Comparison of ENCODE assay signal across 11 cellular contexts in genomic region chr4:169062861-169063197, GRCh38. TPM values are rescaled to one million over a fixed set of nuclear protein-coding genes. Genes with fewer than 3 reads are reported as not detected.
DNase-seq lines count a peak whose midpoint lies in the region; ATAC-seq and TF ChIP-seq lines count a peak whose summit lies in the region.
"Had no signal": no experiment of that assay in that cellular context is flagged by ENCODE, and none has a peak within 500 bp of the region (broad histone marks: within the 10 kb centered on the region; RNA-seq: fewer than 3 reads in every experiment).

No MANE protein-coding gene starts in this region.

- H3K27ac ChIP-seq in heart left ventricle (peak overlapping the region; percentile 25 to 88 (median 67)), urinary bladder (ENCODE audit: low read depth) (peak overlapping the region; percentile 65)
- H3K27ac ChIP-seq in naive thymus-derived CD4-positive, alpha-beta T cell (ENCODE audit: low read depth, low read length): no peak overlapping the region

- H3K9me3 Mint-ChIP-seq in nephron progenitor cell: no peaks in the 10 kb centered on the region
- no peaks in the 10 kb centered on the region for H3K9me3 Mint-ChIP-seq in naive thymus-derived CD4-positive, alpha-beta T cell
- H3K9me3 Mint-ChIP-seq: activated naive CD8-positive, alpha-beta T cell treated with anti-CD3 and anti-CD28 coated beads for 36 hours had no signal

- no peaks in the 10 kb centered on the region for H3K36me3 ChIP-seq in heart left ventricle
- H3K36me3 ChIP-seq in urinary bladder (ENCODE audit: insufficient read depth): no peaks in the 10 kb centered on the region
- H3K36me3 ChIP-seq in naive thymus-derived CD4-positive, alpha-beta T cell (ENCODE audit: control insufficient read depth in 2 of 3, insufficient read depth in 3 of 3, low read length in 3 of 3): no peaks in the 10 kb centered on the region

- POLR2A ChIA-PET in naive thymus-derived CD4-positive, alpha-beta T cell (lab: Charles Lee): no interaction called here

- no peak for TF ChIP-seq POLR2A in heart left ventricle (IDR thresholded peaks at IDR 0.05)

- TF ChIP-seq CTCF in heart left ventricle (IDR thresholded peaks at IDR 0.05): no peak
- TF ChIP-seq CTCF in nephron progenitor cell (IDR thresholded peaks at IDR 0.05): no peak

- no peaks in the 10 kb centered on the region for H3K27me3 ChIP-seq in heart left ventricle
- H3K27me3 ChIP-seq in naive thymus-derived CD4-positive, alpha-beta T cell (ENCODE audit: control insufficient read depth in 2 of 2, insufficient read depth in 2 of 2, low read length in 2 of 2): no peaks in the 10 kb centered on the region

- H3K9me3 ChIP-seq in heart left ventricle: no peaks in the 10 kb centered on the region
- no peaks in the 10 kb centered on the region for H3K9me3 ChIP-seq in naive thymus-derived CD4-positive, alpha-beta T cell (ENCODE audit: control insufficient read depth in 2 of 3, low read length in 3 of 3)

- peaks cover 36% of the 10 kb centered on the region for H3K4me1 Mint-ChIP-seq in nephron progenitor cell
- H3K4me1 Mint-ChIP-seq in naive thymus-derived CD4-positive, alpha-beta T cell: peaks cover 0 to 3% (median 0%) of the 10 kb centered on the region in 7 donors
- H3K4me1 Mint-ChIP-seq: activated naive CD8-positive, alpha-beta T cell treated with anti-CD3 and anti-CD28 coated beads for 36 hours had no signal

- CTCF ChIA-PET in naive thymus-derived CD4-positive, alpha-beta T cell (lab: Charles Lee): no interaction called here

- H3K4me3 ChIP-seq in heart left ventricle (peak overlapping the region in 1 of 12 donors; percentile 2), urinary bladder (ENCODE audit: low read depth, low read length) (no peak overlapping the region)
- no peak overlapping the region for H3K4me3 ChIP-seq in naive thymus-derived CD4-positive, alpha-beta T cell (ENCODE audit: low read length)

- no peaks in the 10 kb centered on the region for H3K36me3 Mint-ChIP-seq in nephron progenitor cell (ENCODE audit: low read depth)
- H3K36me3 Mint-ChIP-seq in naive thymus-derived CD4-positive, alpha-beta T cell: no peaks in the 10 kb centered on the region
- H3K36me3 Mint-ChIP-seq: activated naive CD8-positive, alpha-beta T cell treated with anti-CD3 and anti-CD28 coated beads for 36 hours had no signal

- 30 to 38% (median 34%) methylated on average over 5 of the region's 5 CpGs for WGBS in heart left ventricle, 4 donors
- 23% methylated on average over 5 of the region's 5 CpGs for WGBS in urinary bladder

- H3K27me3 Mint-ChIP-seq in nephron progenitor cell (ENCODE audit: low read depth, poor library complexity): peaks cover 4% of the 10 kb centered on the region
- H3K27me3 Mint-ChIP-seq in naive thymus-derived CD4-positive, alpha-beta T cell: peaks cover 0 to 3% (median 0%) of the 10 kb centered on the region in 5 donors
- H3K27me3 Mint-ChIP-seq: activated naive CD8-positive, alpha-beta T cell treated with anti-CD3 and anti-CD28 coated beads for 36 hours had no signal

- H3K4me1 ChIP-seq in heart left ventricle: peaks cover 0 to 52% (median 34%) of the 10 kb centered on the region in 12 donors
- no peaks in the 10 kb centered on the region for H3K4me1 ChIP-seq in urinary bladder (ENCODE audit: insufficient read depth)
- H3K4me1 ChIP-seq in naive thymus-derived CD4-positive, alpha-beta T cell (ENCODE audit: control insufficient read depth in 2 of 2, insufficient read depth in 2 of 2, low read length in 2 of 2): no peaks in the 10 kb centered on the region

- intact Hi-C loops in heart left ventricle (cut with DNase I): no loop called here
- intact Hi-C loops in naive thymus-derived CD4-positive, alpha-beta T cell (cut with micrococcal nuclease): no loop called here

- peak in 3 of 4 donors; percentile 9 to 74 (median 50) for ATAC-seq in heart left ventricle
- ATAC-seq in naive thymus-derived CD4-positive, alpha-beta T cell: no peak

- H3K27ac Mint-ChIP-seq in nephron progenitor cell: peak overlapping the region; percentile 45
- no peak overlapping the region for H3K27ac Mint-ChIP-seq in naive thymus-derived CD4-positive, alpha-beta T cell
- H3K27ac Mint-ChIP-seq: activated naive CD8-positive, alpha-beta T cell treated with anti-CD3 and anti-CD28 coated beads for 36 hours had no signal

- no peak overlapping the region for H3K4me3 Mint-ChIP-seq in nephron progenitor cell
- no peak overlapping the region for H3K4me3 Mint-ChIP-seq in naive thymus-derived CD4-positive, alpha-beta T cell
- H3K4me3 Mint-ChIP-seq: activated naive CD8-positive, alpha-beta T cell treated with anti-CD3 and anti-CD28 coated beads for 36 hours had no signal

- DNase-seq in amniotic epithelial cell (ENCODE audit: low read depth) (peak; percentile 90), heart left ventricle (no peak), nephron progenitor cell (no peak), hepatic stellate cell (ENCODE audit: low spot score) (no peak), inferior parietal cortex (ENCODE audit: extremely low spot score) (no peak)
- no peak for DNase-seq in naive thymus-derived CD4-positive, alpha-beta T cell
- DNase-seq: activated naive CD8-positive, alpha-beta T cell treated with anti-CD3 and anti-CD28 coated beads for 36 hours; effector memory CD4-positive, alpha-beta T cell; NCI-H345; T-helper 2 cell had no signal

RNA-seq across cellular contexts. Expression of gene CBR4, which starts 52.8 kb away (rescaled TPM):
- total RNA-seq in heart left ventricle (10 to 100 TPM; 17.2 to 26.5 (median 24.2) TPM), urinary bladder (41.2 TPM)
- polyA plus RNA-seq in heart left ventricle (10 to 100 TPM in 1 of 2 donors, 1 to 10 TPM in 1; 8.7 to 15.2 TPM), urinary bladder (9.6 TPM)
- 10 to 100 TPM; 12.4 to 24.5 (median 15.3) TPM for total RNA-seq in naive thymus-derived CD4-positive, alpha-beta T cell
- polyA plus RNA-seq in naive thymus-derived CD4-positive, alpha-beta T cell: 1 to 10 TPM; 6.2 to 6.9 TPM
